ENCODE assay signal across 18 cellular contexts in the genomic region with DNA sequence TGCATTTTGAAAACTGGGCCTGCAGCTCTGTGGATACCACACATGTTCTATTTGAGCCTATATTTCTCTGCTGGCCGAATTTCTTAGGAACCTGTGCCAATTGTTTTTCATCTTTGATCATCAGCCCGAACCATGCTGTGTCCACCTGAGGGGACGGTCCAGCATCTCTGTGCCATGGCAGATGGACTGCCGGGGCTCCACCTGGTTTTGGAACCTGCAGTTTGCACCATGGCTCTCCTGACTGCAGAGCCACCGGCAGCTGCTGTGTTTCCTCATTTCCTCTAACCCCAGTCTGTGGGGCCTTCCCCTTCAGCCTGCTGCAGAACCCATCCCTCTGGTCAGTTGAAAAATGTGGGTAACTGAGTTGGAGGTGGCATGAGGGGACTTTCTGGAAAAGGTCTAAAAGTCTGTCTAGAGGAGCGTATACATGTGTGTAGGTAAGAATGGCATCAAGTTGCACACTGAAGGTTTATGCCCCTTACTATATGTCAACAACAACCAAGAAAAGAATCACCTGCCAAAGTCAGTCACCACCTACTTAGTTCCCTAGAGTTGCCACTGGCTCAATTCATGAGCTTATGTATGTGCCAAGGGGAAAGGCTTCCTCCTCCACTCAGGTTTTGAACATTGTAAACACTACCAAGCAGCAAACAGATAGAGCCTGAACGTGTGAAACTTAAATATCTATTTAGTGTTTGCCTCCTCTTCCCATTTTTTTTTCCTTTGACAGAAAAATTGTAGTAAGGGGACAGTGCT.
"Had no signal": no experiment of that assay in that cellular context is flagged by ENCODE, and none has a peak within 500 bp of the region (broad histone marks: within the 10 kb centered on the region; RNA-seq: fewer than 3 reads in every experiment).

No MANE protein-coding gene starts in this region.

- H3K9me3 ChIP-seq: adrenal gland, ascending aorta, colonic mucosa, prostate gland, tibial artery had no signal

- ATAC-seq: effector memory CD8-positive, alpha-beta T cell; esophagus mucosa; natural killer cell treated with Interleukin-12 subunit alpha and Interleukin-12 subunit beta and Interleukin-15 and Interleukin-18, amount 100 ng/mL, for 72 hours; right cardiac atrium had no signal

- H3K4me1 ChIP-seq: adrenal gland, ascending aorta, colonic mucosa, prostate gland, tibial artery had no signal

- DNase-seq: activated CD8-positive, alpha-beta memory T cell treated with anti-CD3 and anti-CD28 coated beads for 24 hours; activated CD8-positive, alpha-beta memory T cell treated with anti-CD3 and anti-CD28 coated beads, Interleukin-2, amount 50 U/mL, for 4 hours; activated naive CD4-positive, alpha-beta T cell; activated T-cell treated with anti-CD3 and anti-CD28 coated beads, Interleukin-2, amount 50 U/mL, for 24 hours; adrenal gland; brain microvascular endothelial cell; colonic mucosa; effector memory CD8-positive, alpha-beta T cell; foreskin melanocyte; hypothalamus; right cardiac atrium; stimulated activated CD4-positive, alpha-beta T cell treated with anti-CD3 and anti-CD28 coated beads, Interleukin-4, amount 100 ng/mL, for 4 hours; tibial artery had no signal

- H3K27ac ChIP-seq: adrenal gland, ascending aorta, brain microvascular endothelial cell, colonic mucosa, prostate gland, tibial artery had no signal

- H3K27me3 ChIP-seq: adrenal gland, ascending aorta, brain microvascular endothelial cell, colonic mucosa, dorsolateral prefrontal cortex, tibial artery had no signal

- H3K36me3 ChIP-seq: adrenal gland, ascending aorta, brain microvascular endothelial cell, colonic mucosa, prostate gland, tibial artery had no signal

- H3K4me3 ChIP-seq: adrenal gland, ascending aorta, colonic mucosa, dorsolateral prefrontal cortex, prostate gland, tibial artery had no signal
